Comparison of ENCODE assay signal across 1 cellular context in the genomic region with DNA sequence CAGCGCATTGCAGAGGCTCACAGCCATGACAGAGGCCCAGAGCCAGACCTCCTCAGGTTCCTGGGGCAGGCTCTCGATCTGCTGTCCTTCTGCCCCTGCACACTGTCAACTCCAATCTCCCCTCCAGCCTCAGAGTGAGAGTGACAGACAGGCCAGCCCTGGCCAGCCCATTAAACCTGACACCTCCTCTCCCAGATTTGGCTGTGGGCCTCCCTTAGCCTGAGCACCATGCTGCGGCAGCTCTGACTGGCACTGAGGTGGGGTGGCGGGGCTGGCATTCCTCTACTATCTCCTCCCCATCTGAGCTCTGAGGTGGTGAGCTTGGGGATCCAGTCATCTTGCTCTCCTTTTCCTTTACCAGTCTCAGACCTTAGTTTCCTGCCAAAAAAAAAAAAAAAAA.
TF ChIP-seq lines count a peak whose summit lies in the region.

No MANE protein-coding gene starts in this region.

TF ChIP-seq in A549, 52 proteins besides CTCF, POLR2A, EP300 and RAD21 (continued from another document):
- TF ChIP-seq, protein P1, sequence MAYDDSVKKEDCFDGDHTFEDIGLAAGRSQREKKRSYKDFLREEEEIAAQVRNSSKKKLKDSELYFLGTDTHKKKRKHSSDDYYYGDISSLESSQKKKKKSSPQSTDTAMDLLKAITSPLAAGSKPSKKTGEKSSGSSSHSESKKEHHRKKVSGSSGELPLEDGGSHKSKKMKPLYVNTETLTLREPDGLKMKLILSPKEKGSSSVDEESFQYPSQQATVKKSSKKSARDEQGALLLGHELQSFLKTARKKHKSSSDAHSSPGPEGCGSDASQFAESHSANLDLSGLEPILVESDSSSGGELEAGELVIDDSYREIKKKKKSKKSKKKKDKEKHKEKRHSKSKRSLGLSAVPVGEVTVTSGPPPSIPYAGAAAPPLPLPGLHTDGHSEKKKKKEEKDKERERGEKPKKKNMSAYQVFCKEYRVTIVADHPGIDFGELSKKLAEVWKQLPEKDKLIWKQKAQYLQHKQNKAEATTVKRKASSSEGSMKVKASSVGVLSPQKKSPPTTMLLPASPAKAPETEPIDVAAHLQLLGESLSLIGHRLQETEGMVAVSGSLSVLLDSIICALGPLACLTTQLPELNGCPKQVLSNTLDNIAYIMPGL (CRISPR knock-in tag; IDR thresholded peaks at IDR 0.05; ENCODE audit: borderline replicate concordance), result no peak
